Comparison of ENCODE assay signal across 15 cellular contexts in the genomic region with DNA sequence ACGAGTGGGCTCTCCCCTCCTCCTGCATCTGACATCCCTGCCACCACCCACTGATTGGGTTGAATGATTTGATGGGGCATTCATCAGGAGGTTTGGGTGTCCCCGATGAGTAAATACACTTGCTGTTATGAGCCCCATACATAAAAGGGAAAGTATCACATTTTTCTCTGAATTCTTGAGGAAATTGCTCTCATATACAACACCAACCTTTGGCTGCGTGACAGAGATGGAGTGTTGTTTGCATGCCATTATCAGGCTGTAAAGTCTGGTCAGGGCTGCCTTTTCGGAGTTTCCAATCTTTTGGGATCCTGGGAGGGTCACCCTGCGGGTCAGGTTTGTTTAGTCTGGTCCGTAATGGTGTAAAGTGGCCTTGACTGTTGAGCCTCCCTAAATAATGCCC.
A peak's percentile ranks its signal among the peaks of the same experiment; 100 is the strongest.
DNase-seq lines count a peak whose midpoint lies in the region; TF ChIP-seq lines count a peak whose summit lies in the region.
"Had no signal": no experiment of that assay in that cellular context is flagged by ENCODE, and none has a peak within 500 bp of the region (broad histone marks: within the 10 kb centered on the region; RNA-seq: fewer than 3 reads in every experiment).

No MANE protein-coding gene starts in this region.

- TF ChIP-seq CTCF in astrocyte of the spinal cord (IDR thresholded peaks at IDR 0.05; ENCODE audit: low read depth, low read length) (no peak), prostate gland (IDR thresholded peaks at IDR 0.05) (no peak)

- no peak overlapping the region for H3K27ac ChIP-seq in prostate gland

- H3K27me3 ChIP-seq in prostate gland (replicated peaks; ENCODE audit: insufficient read depth), result no peaks in the 10 kb centered on the region

- no peaks in the 10 kb centered on the region for H3K9me3 ChIP-seq in prostate gland
- H3K9me3 ChIP-seq: Caco-2, HAP-1 had no signal

- DNase-seq in A172 (ENCODE audit: low spot score), result peak; percentile 61
- DNase-seq in HuH-7 (ENCODE audit: low spot score), result peak; percentile 41
- DNase-seq in astrocyte of the spinal cord (ENCODE audit: low read depth, low spot score), result peak; percentile 16
- peak; percentile 42 for DNase-seq in iris pigment epithelial cell (ENCODE audit: low read depth)
- no peak for DNase-seq in COLO668 (lab: John Stamatoyannopoulos, UW; ENCODE audit: unreplicated experiment)
- DNase-seq in prostate gland (ENCODE audit: low spot score), result no peak
- DNase-seq in C1 segment of cervical spinal cord (lab: John Stamatoyannopoulos, UW), result no peak
- no peak for DNase-seq in iPS-NIHi7 (ENCODE audit: extremely low spot score)
- DNase-seq: Caco-2, NCI-H1436 treated with DMSO at 0.1 percent for 48 hours, NCI-H2081, NCI-H510A treated with DMSO at 0.1 percent for 48 hours, SIG-M5 had no signal

- intact Hi-C loops in prostate gland (cut with DNase I), result no loop called here

- H3K4me3 ChIP-seq in astrocyte of the spinal cord (ENCODE audit: low read depth, low read length) (no peak overlapping the region), prostate gland (no peak overlapping the region)
- H3K4me3 ChIP-seq: GM12878, HAP-1 had no signal

- H3K4me1 ChIP-seq in prostate gland (replicated peaks), result no peaks in the 10 kb centered on the region

- in situ Hi-C loops in astrocyte of the spinal cord (cut with HindIII; ENCODE audit: low sequenced_read_pairs), result no loop called here

- TF ChIP-seq POLR2A in prostate gland (IDR thresholded peaks at IDR 0.05), result no peak

- H3K36me3 ChIP-seq in prostate gland, result no peaks in the 10 kb centered on the region
- H3K36me3 ChIP-seq: HAP-1 had no signal

- 65% methylated on average over 6 of the region's 6 CpGs for WGBS in prostate gland

Comparison
In these comparisons a context has a peak if more than half of its experiments do, and no peak if none do; other contexts are left out.
1. DNase-seq: peak in A172 (single experiment), HuH-7 (single experiment), astrocyte of the spinal cord (single experiment) and iris pigment epithelial cell (single experiment); none in COLO668 (single experiment), prostate gland (single experiment), C1 segment of cervical spinal cord (0 of 14) and iPS-NIHi7 (single experiment).